Comparison of ENCODE assay signal across 18 cellular contexts in genomic region chr1:86887479-86888162, GRCh38. TPM values are rescaled to one million over a fixed set of nuclear protein-coding genes. Genes with fewer than 3 reads are reported as not detected.
A peak's percentile ranks its signal among the peaks of the same experiment; 100 is the strongest.
DNase-seq lines count a peak whose midpoint lies in the region; ATAC-seq and TF ChIP-seq lines count a peak whose summit lies in the region.
"Had no signal": no experiment of that assay in that cellular context is flagged by ENCODE, and none has a peak within 500 bp of the region (broad histone marks: within the 10 kb centered on the region; RNA-seq: fewer than 3 reads in every experiment).

No MANE protein-coding gene starts in this region.

- H3K27me3 ChIP-seq in right lobe of liver (no peaks in the 10 kb centered on the region), lower lobe of right lung (ENCODE audit: low read depth) (no peaks in the 10 kb centered on the region)
- H3K27me3 ChIP-seq: cardiac muscle cell, gastrocnemius medialis, tibial nerve had no signal

- H3K4me3 ChIP-seq in right lobe of liver = no peak overlapping the region
- H3K4me3 ChIP-seq in lower lobe of right lung = no peak overlapping the region
- H3K4me3 ChIP-seq: cardiac muscle cell, gastrocnemius medialis, HAP-1, mucosa of descending colon, tibial nerve had no signal

- H3K27me3 Mint-ChIP-seq in activated naive CD8-positive, alpha-beta T cell = no peaks in the 10 kb centered on the region

- no peak for TF ChIP-seq POLR2A in right lobe of liver (IDR thresholded peaks at IDR 0.05)

- peaks cover 5% of the 10 kb centered on the region for H3K36me3 Mint-ChIP-seq in activated naive CD8-positive, alpha-beta T cell

- H3K4me3 Mint-ChIP-seq in activated naive CD8-positive, alpha-beta T cell = peak overlapping the region; percentile 14
- H3K4me3 Mint-ChIP-seq: activated T-helper 1 cell treated with anti-CD3 and anti-CD28 coated beads, Interleukin-12 subunit alpha, Interleukin-12 subunit beta, Interleukin-2, Interleukin-4 antibody, amounts not matched to agents 30 ng/mL and 10 ng/mL and 1 ng/mL, durations not matched to agents 14 hours and 24 hours and 36 hours had no signal

- intact Hi-C loops in right lobe of liver (cut with DNase I) = no loop called here
- intact Hi-C loops in lower lobe of right lung (cut with DNase I) = no loop called here

- no peaks in the 10 kb centered on the region for H3K9me3 Mint-ChIP-seq in activated naive CD8-positive, alpha-beta T cell (ENCODE audit: low read depth)
- H3K9me3 Mint-ChIP-seq: activated T-helper 1 cell treated with anti-CD3 and anti-CD28 coated beads, Interleukin-12 subunit alpha, Interleukin-12 subunit beta, Interleukin-2, Interleukin-4 antibody, amounts not matched to agents 30 ng/mL and 10 ng/mL and 1 ng/mL, durations not matched to agents 14 hours and 24 hours and 36 hours had no signal

- H3K4me1 Mint-ChIP-seq in activated naive CD8-positive, alpha-beta T cell (ENCODE audit: low read depth) = peaks cover 29% of the 10 kb centered on the region

- no peak overlapping the region for H3K27ac ChIP-seq in right lobe of liver
- H3K27ac ChIP-seq in lower lobe of right lung = no peak overlapping the region
- H3K27ac ChIP-seq: cardiac muscle cell, gastrocnemius medialis, tibial nerve had no signal

- no CpG with 5 or more reads among the region's 5 CpGs for WGBS in right lobe of liver (ENCODE audit: insufficient coverage, low coverage, low lambda C conversion rate, missing lambda C conversion rate)

- H3K4me1 ChIP-seq in right lobe of liver (no peaks in the 10 kb centered on the region), lower lobe of right lung (no peaks in the 10 kb centered on the region)
- H3K4me1 ChIP-seq: gastrocnemius medialis had no signal

- TF ChIP-seq CTCF in right lobe of liver (IDR thresholded peaks at IDR 0.05) (no peak), lower lobe of right lung (IDR thresholded peaks at IDR 0.05) (no peak)

- no peak overlapping the region for H3K27ac Mint-ChIP-seq in activated naive CD8-positive, alpha-beta T cell
- H3K27ac Mint-ChIP-seq: activated T-helper 1 cell treated with anti-CD3 and anti-CD28 coated beads, Interleukin-12 subunit alpha, Interleukin-12 subunit beta, Interleukin-2, Interleukin-4 antibody, amounts not matched to agents 30 ng/mL and 10 ng/mL and 1 ng/mL, durations not matched to agents 14 hours and 24 hours and 36 hours had no signal

- H3K36me3 ChIP-seq in right lobe of liver = no peaks in the 10 kb centered on the region
- no peaks in the 10 kb centered on the region for H3K36me3 ChIP-seq in lower lobe of right lung
- H3K36me3 ChIP-seq: cardiac muscle cell, gastrocnemius medialis, HAP-1 had no signal

- peak; percentile 65 for ATAC-seq in GM18511 (IDR thresholded peaks at IDR 0.05; ENCODE audit: unreplicated experiment)
- ATAC-seq in GM21360 (IDR thresholded peaks at IDR 0.05; ENCODE audit: unreplicated experiment) = peak; percentile 57
- peak; percentile 58 for ATAC-seq in HG03175 (IDR thresholded peaks at IDR 0.05; ENCODE audit: unreplicated experiment)
- no peak for ATAC-seq in right lobe of liver
- ATAC-seq in lower lobe of right lung = no peak
- ATAC-seq: gastrocnemius medialis, mucosa of descending colon had no signal

- DNase-seq in effector CD8-positive, alpha-beta T cell (lab: John Stamatoyannopoulos, UW) = no peak
- DNase-seq in iPS-NIHi7 (ENCODE audit: extremely low spot score) = no peak
- DNase-seq in right lobe of liver = no peak
- DNase-seq in lower lobe of right lung = no peak
- DNase-seq: activated CD8-positive, alpha-beta memory T cell treated with anti-CD3 and anti-CD28 coated beads for 24 hours; erythroblast; gastrocnemius medialis; mucosa of descending colon; NCI-H1694 treated with DMSO at 0.1 percent for 48 hours; NCI-H446 had no signal

- H3K9me3 ChIP-seq in right lobe of liver (no peaks in the 10 kb centered on the region), lower lobe of right lung (no peaks in the 10 kb centered on the region)
- H3K9me3 ChIP-seq: gastrocnemius medialis, HAP-1, mucosa of descending colon, tibial nerve had no signal

RNA-seq across cellular contexts. Expression of gene SELENOF, which starts 26.3 kb away (rescaled TPM):
- total RNA-seq in right lobe of liver (100 to 1,000 TPM in 4 of 6 experiments, 10 to 100 TPM in 2; 95.5 to 130 (median 107) TPM), lower lobe of right lung (197 TPM)

RNA-seq across cellular contexts. Expression of gene HS2ST1, which starts 26.8 kb away (rescaled TPM):
- total RNA-seq in right lobe of liver (10 to 100 TPM in 5 of 6 experiments, 1 to 10 TPM in 1; 9.9 to 17.2 (median 13.7) TPM), lower lobe of right lung (19.0 TPM)

Comparison
In these comparisons a context has a peak if more than half of its experiments do, and no peak if none do; other contexts are left out.
1. ATAC-seq: peak in GM18511 (single experiment), GM21360 (single experiment) and HG03175 (single experiment); none in right lobe of liver (0 of 4) and lower lobe of right lung (0 of 2).